In genomic region chr12:29595071-29595755, GRCh38 we compare ENCODE assay signal across 34 cellular contexts.
"Had no signal": no experiment of that assay in that cellular context is flagged by ENCODE, and none has a peak within 500 bp of the region (broad histone marks: within the 10 kb centered on the region; RNA-seq: fewer than 3 reads in every experiment).

No MANE protein-coding gene starts in this region.

- H3K36me3 ChIP-seq: adrenal gland, cardiac muscle cell, colonic mucosa had no signal

- H3K36me3 Mint-ChIP-seq: activated CD4-positive, alpha-beta memory T cell treated with anti-CD3 and anti-CD28 coated beads for 36 hours; activated CD8-positive, alpha-beta memory T cell treated with anti-CD3 and anti-CD28 coated beads, Interleukin-2, amount 10 ng/mL, durations not matched to agents 7 days and 5 days; activated naive CD4-positive, alpha-beta T cell treated with anti-CD3 and anti-CD28 coated beads, Interleukin-2, amount 50 U/mL, for 24 hours; activated naive CD8-positive, alpha-beta T cell treated with anti-CD3 and anti-CD28 coated beads for 36 hours had no signal

- H3K27me3 ChIP-seq: adrenal gland, body of pancreas, cardiac muscle cell, colonic mucosa had no signal

- H3K4me1 Mint-ChIP-seq: activated CD4-positive, alpha-beta T cell treated with anti-CD3 and anti-CD28 coated beads for 36 hours; activated CD4-positive, alpha-beta T cell treated with anti-CD3 and anti-CD28 coated beads, Interleukin-2, amount 10 ng/mL, durations not matched to agents 24 days and 14 days; activated CD8-positive, alpha-beta memory T cell treated with anti-CD3 and anti-CD28 coated beads, Interleukin-2, amount 10 ng/mL, durations not matched to agents 7 days and 5 days; activated naive CD4-positive, alpha-beta T cell treated with anti-CD3 and anti-CD28 coated beads, Interleukin-2, amount 50 U/mL, for 24 hours; activated naive CD8-positive, alpha-beta T cell treated with anti-CD3 and anti-CD28 coated beads for 36 hours; activated naive CD8-positive, alpha-beta T cell treated with anti-CD3 and anti-CD28 coated beads, Interleukin-2, amount 50 U/mL, for 24 hours had no signal

- H3K27ac ChIP-seq: adrenal gland, body of pancreas, cardiac muscle cell, colonic mucosa had no signal

- ATAC-seq: activated CD4-positive, alpha-beta T cell treated with anti-CD3 and anti-CD28 coated beads for 36 hours; activated CD8-positive, alpha-beta memory T cell treated with anti-CD3 and anti-CD28 coated beads, Interleukin-2, amount 10 ng/mL, durations not matched to agents 7 days and 5 days; activated CD8-positive, alpha-beta T cell treated with anti-CD3 and anti-CD28 coated beads, Interleukin-2, amount 10 ng/mL, durations not matched to agents 7 days and 5 days; activated naive CD8-positive, alpha-beta T cell treated with anti-CD3 and anti-CD28 coated beads, Interleukin-2, amount 50 U/mL, for 24 hours; body of pancreas; esophagus mucosa; T-helper 17 cell had no signal

- H3K4me3 ChIP-seq: adrenal gland, body of pancreas, cardiac muscle cell, colonic mucosa had no signal

- H3K27ac Mint-ChIP-seq: activated CD4-positive, alpha-beta memory T cell treated with anti-CD3 and anti-CD28 coated beads for 36 hours; activated CD4-positive, alpha-beta T cell treated with anti-CD3 and anti-CD28 coated beads for 36 hours; activated CD4-positive, alpha-beta T cell treated with anti-CD3 and anti-CD28 coated beads, Interleukin-2, amount 10 ng/mL, durations not matched to agents 24 days and 14 days; activated CD8-positive, alpha-beta memory T cell treated with anti-CD3 and anti-CD28 coated beads, Interleukin-2, amount 10 ng/mL, durations not matched to agents 7 days and 5 days; activated CD8-positive, alpha-beta T cell treated with anti-CD3 and anti-CD28 coated beads, Interleukin-2, amount 10 ng/mL, durations not matched to agents 7 days and 5 days; activated naive CD4-positive, alpha-beta T cell treated with anti-CD3 and anti-CD28 coated beads for 36 hours; activated naive CD4-positive, alpha-beta T cell treated with anti-CD3 and anti-CD28 coated beads, Interleukin-2, amount 50 U/mL, for 24 hours; activated naive CD8-positive, alpha-beta T cell treated with anti-CD3 and anti-CD28 coated beads for 36 hours; activated naive CD8-positive, alpha-beta T cell treated with anti-CD3 and anti-CD28 coated beads, Interleukin-2, amount 50 U/mL, for 24 hours; activated T-helper 1 cell treated with anti-CD3 and anti-CD28 coated beads, Interleukin-12 subunit alpha, Interleukin-12 subunit beta, Interleukin-2, Interleukin-4 antibody, amounts not matched to agents 30 ng/mL and 10 ng/mL and 1 ng/mL, durations not matched to agents 14 hours and 24 hours and 36 hours; activated T-helper 2 cell treated with anti-CD3 and anti-CD28 coated beads, Interferon-gamma antibody, Interleukin-2, Interleukin-4, amounts not matched to agents 10 μg/mL and 5 μg/mL and 100 μg/mL, durations not matched to agents 14 hours and 24 hours and 36 hours; endodermal cell; T-helper 17 cell; T-helper 2 cell treated with Interferon-gamma antibody and Interleukin-4, amounts not matched to agents 5 μg/mL and 100 μg/mL, for 36 hours had no signal

- H3K9me3 Mint-ChIP-seq: activated CD4-positive, alpha-beta memory T cell treated with anti-CD3 and anti-CD28 coated beads for 36 hours; activated CD4-positive, alpha-beta T cell treated with anti-CD3 and anti-CD28 coated beads, Interleukin-2, amount 10 ng/mL, durations not matched to agents 24 days and 14 days; activated naive CD4-positive, alpha-beta T cell treated with anti-CD3 and anti-CD28 coated beads for 36 hours; activated naive CD4-positive, alpha-beta T cell treated with anti-CD3 and anti-CD28 coated beads, Interleukin-2, amount 50 U/mL, for 24 hours; activated naive CD8-positive, alpha-beta T cell treated with anti-CD3 and anti-CD28 coated beads, Interleukin-2, amount 50 U/mL, for 24 hours; activated T-helper 1 cell treated with anti-CD3 and anti-CD28 coated beads, Interleukin-12 subunit alpha, Interleukin-12 subunit beta, Interleukin-2, Interleukin-4 antibody, amounts not matched to agents 30 ng/mL and 10 ng/mL and 1 ng/mL, durations not matched to agents 14 hours and 24 hours and 36 hours; activated T-helper 2 cell treated with anti-CD3 and anti-CD28 coated beads, Interferon-gamma antibody, Interleukin-2, Interleukin-4, amounts not matched to agents 10 μg/mL and 5 μg/mL and 100 μg/mL, durations not matched to agents 14 hours and 24 hours and 36 hours; endodermal cell; T-helper 2 cell treated with Interferon-gamma antibody and Interleukin-4, amounts not matched to agents 5 μg/mL and 100 μg/mL, for 36 hours had no signal

- DNase-seq: activated CD4-positive, alpha-beta memory T cell treated with anti-CD3 and anti-CD28 coated beads for 36 hours; activated CD4-positive, alpha-beta T cell treated with anti-CD3 and anti-CD28 coated beads for 36 hours; activated CD4-positive, alpha-beta T cell treated with anti-CD3 and anti-CD28 coated beads, Interleukin-2, amount 10 ng/mL, durations not matched to agents 24 days and 14 days; activated CD4-positive, CD25-positive, alpha-beta regulatory T cell; activated CD4-positive, CD25-positive, alpha-beta regulatory T cell treated with anti-CD3 and anti-CD28 coated beads, Interleukin-2, amount 50 U/mL, for 72 hours; activated CD8-positive, alpha-beta memory T cell treated with anti-CD3 and anti-CD28 coated beads, Interleukin-2, amount 10 ng/mL, durations not matched to agents 7 days and 5 days; activated CD8-positive, alpha-beta memory T cell treated with anti-CD3 and anti-CD28 coated beads, Interleukin-2, amount 50 U/mL, for 4 hours; activated CD8-positive, alpha-beta T cell treated with anti-CD3 and anti-CD28 coated beads, Interleukin-2, amount 10 ng/mL, durations not matched to agents 7 days and 5 days; activated effector memory CD4-positive, alpha-beta T cell treated with anti-CD3 and anti-CD28 coated beads, Interleukin-2, amount 50 U/mL, for 16 hours; activated naive CD4-positive, alpha-beta T cell treated with anti-CD3 and anti-CD28 coated beads for 36 hours; activated naive CD8-positive, alpha-beta T cell treated with anti-CD3 and anti-CD28 coated beads for 36 hours; activated naive CD8-positive, alpha-beta T cell treated with anti-CD3 and anti-CD28 coated beads, Interleukin-2, amount 50 U/mL, for 24 hours; activated T-cell treated with anti-CD3 and anti-CD28 coated beads, Interleukin-2, amount 50 U/mL, for 1 hour; activated T-cell treated with anti-CD3 and anti-CD28 coated beads, Interleukin-2, amount 50 U/mL, for 48 hours; adrenal gland; amygdala; aorta; body of pancreas; central memory CD4-positive, alpha-beta T cell; cerebellar nuclear complex; colonic mucosa; effector memory CD4-positive, alpha-beta T cell; endodermal cell; foreskin fibroblast; T-helper 1 cell; T-helper 17 cell; T1000 had no signal

- FAIRE-seq: frontal cortex had no signal

- H3K4me3 Mint-ChIP-seq: activated CD4-positive, alpha-beta memory T cell treated with anti-CD3 and anti-CD28 coated beads for 36 hours; activated CD4-positive, alpha-beta T cell treated with anti-CD3 and anti-CD28 coated beads for 36 hours; activated CD4-positive, alpha-beta T cell treated with anti-CD3 and anti-CD28 coated beads, Interleukin-2, amount 10 ng/mL, durations not matched to agents 24 days and 14 days; activated CD8-positive, alpha-beta memory T cell treated with anti-CD3 and anti-CD28 coated beads, Interleukin-2, amount 10 ng/mL, durations not matched to agents 7 days and 5 days; activated CD8-positive, alpha-beta T cell treated with anti-CD3 and anti-CD28 coated beads, Interleukin-2, amount 10 ng/mL, durations not matched to agents 7 days and 5 days; activated naive CD4-positive, alpha-beta T cell treated with anti-CD3 and anti-CD28 coated beads for 36 hours; activated naive CD4-positive, alpha-beta T cell treated with anti-CD3 and anti-CD28 coated beads, Interleukin-2, amount 50 U/mL, for 24 hours; activated naive CD8-positive, alpha-beta T cell treated with anti-CD3 and anti-CD28 coated beads for 36 hours; activated naive CD8-positive, alpha-beta T cell treated with anti-CD3 and anti-CD28 coated beads, Interleukin-2, amount 50 U/mL, for 24 hours; activated T-helper 1 cell treated with anti-CD3 and anti-CD28 coated beads, Interleukin-12 subunit alpha, Interleukin-12 subunit beta, Interleukin-2, Interleukin-4 antibody, amounts not matched to agents 30 ng/mL and 10 ng/mL and 1 ng/mL, durations not matched to agents 14 hours and 24 hours and 36 hours; endodermal cell; T-helper 17 cell; T-helper 2 cell treated with Interferon-gamma antibody and Interleukin-4, amounts not matched to agents 5 μg/mL and 100 μg/mL, for 36 hours had no signal

- H3K4me1 ChIP-seq: adrenal gland, body of pancreas, colonic mucosa had no signal

- H3K9me3 ChIP-seq: adrenal gland, body of pancreas, colonic mucosa had no signal
